ENCODE assay signal across 9 cellular contexts in genomic region chr6:35568967-35569606, GRCh38. TPM values are rescaled to one million over a fixed set of nuclear protein-coding genes. Genes with fewer than 3 reads are reported as not detected.
A peak's percentile ranks its signal among the peaks of the same experiment; 100 is the strongest.
DNase-seq lines count a peak whose midpoint lies in the region; ATAC-seq, FAIRE-seq and TF ChIP-seq lines count a peak whose summit lies in the region.
"Had no signal": no experiment of that assay in that cellular context is flagged by ENCODE, and none has a peak within 500 bp of the region (broad histone marks: within the 10 kb centered on the region; RNA-seq: fewer than 3 reads in every experiment).

No MANE protein-coding gene starts in this region.

- no peak for FAIRE-seq in frontal cortex (lab: Jason Lieb, UNC)

- H3K4me1 Mint-ChIP-seq in naive thymus-derived CD8-positive, alpha-beta T cell, result peaks cover 7 to 23% (median 9%) of the 10 kb centered on the region in 4 donors

- TF ChIP-seq CTCF in choroid plexus epithelial cell (conservative IDR thresholded peaks at IDR 0.05; ENCODE audit: low read depth, low read length), result peak; percentile 64

- H3K36me3 ChIP-seq in H7 (replicated peaks; ENCODE audit: control insufficient read depth, insufficient read depth, low read length), result no peaks in the 10 kb centered on the region; the same call in 1 of the 2 replicates

- POLR2A ChIA-PET in naive thymus-derived CD8-positive, alpha-beta T cell (lab: Charles Lee), result interaction anchor here (1.5 kb wide), 1 partner anchor 9 kb away, joined by 7 read pairs; no protein-coding TSS in a partner anchor

- peaks cover 0 to 28% (median 5%) of the 10 kb centered on the region in 3 donors for H3K36me3 Mint-ChIP-seq in naive thymus-derived CD8-positive, alpha-beta T cell

- H3K27me3 ChIP-seq in H7 (ENCODE audit: control insufficient read depth, insufficient read depth, low read length), result no peaks in the 10 kb centered on the region

- ATAC-seq in naive thymus-derived CD8-positive, alpha-beta T cell, result peak; percentile 62 to 83
- ATAC-seq in HG03139 (IDR thresholded peaks at IDR 0.05; ENCODE audit: unreplicated experiment) (no peak), GM19035 (IDR thresholded peaks at IDR 0.05; ENCODE audit: unreplicated experiment) (no peak)

- H3K27ac Mint-ChIP-seq in naive thymus-derived CD8-positive, alpha-beta T cell, result peak overlapping the region in 9 of 10 donors; percentile 25 to 84 (median 70)

- H3K4me3 Mint-ChIP-seq in naive thymus-derived CD8-positive, alpha-beta T cell, result peak overlapping the region in 2 of 10 donors; percentile 29 to 36

- H3K4me3 ChIP-seq in H7 (ENCODE audit: insufficient read depth, low read depth, low read length) (no peak overlapping the region), choroid plexus epithelial cell (ENCODE audit: low read depth, low read length) (no peak overlapping the region)
- H3K4me3 ChIP-seq: SK-N-MC had no signal

- H3K27me3 Mint-ChIP-seq in naive thymus-derived CD8-positive, alpha-beta T cell, result peaks cover 0 to 5% (median 0%) of the 10 kb centered on the region in 5 donors

- H3K9me3 Mint-ChIP-seq in naive thymus-derived CD8-positive, alpha-beta T cell, result peaks cover 0 to 6% (median 0%) of the 10 kb centered on the region in 9 donors

- DNase-seq in H7, result peak; percentile 69
- peak in 3 of 5 experiments; percentile 9 to 28 (median 17) for DNase-seq in T-helper 2 cell
- DNase-seq in choroid plexus epithelial cell (ENCODE audit: low read depth), result peak; percentile 66
- peak in 6 of 10 donors; percentile 8 to 32 (median 16) for DNase-seq in naive thymus-derived CD8-positive, alpha-beta T cell
- no peak for DNase-seq in frontal cortex (ENCODE audit: low spot score in 2 of 2)
- DNase-seq in medulla oblongata (ENCODE audit: extremely low spot score), result no peak

RNA-seq across cellular contexts. Expression of gene TULP1, which starts 56.4 kb away (rescaled TPM):
- 0.55 and 1.3 TPM in 2 replicates for total RNA-seq in H7 (2014; rRNA removed; shearing (Covaris generic))
- not detected for total RNA-seq in naive thymus-derived CD8-positive, alpha-beta T cell
- not detected for polyA plus RNA-seq in naive thymus-derived CD8-positive, alpha-beta T cell
- not detected for total RNA-seq in frontal cortex

Comparison
In these comparisons a context has a peak if more than half of its experiments do, and no peak if none do; other contexts are left out.
1. DNase-seq: peak in H7 (single experiment), T-helper 2 cell (3 of 5), choroid plexus epithelial cell (single experiment) and naive thymus-derived CD8-positive, alpha-beta T cell (6 of 10); none in frontal cortex (0 of 2) and medulla oblongata (single experiment).
2. ATAC-seq: peak in naive thymus-derived CD8-positive, alpha-beta T cell (2 of 2); none in HG03139 (single experiment) and GM19035 (single experiment).